8 cellular contexts compared by ENCODE assay signal in the genomic region with DNA sequence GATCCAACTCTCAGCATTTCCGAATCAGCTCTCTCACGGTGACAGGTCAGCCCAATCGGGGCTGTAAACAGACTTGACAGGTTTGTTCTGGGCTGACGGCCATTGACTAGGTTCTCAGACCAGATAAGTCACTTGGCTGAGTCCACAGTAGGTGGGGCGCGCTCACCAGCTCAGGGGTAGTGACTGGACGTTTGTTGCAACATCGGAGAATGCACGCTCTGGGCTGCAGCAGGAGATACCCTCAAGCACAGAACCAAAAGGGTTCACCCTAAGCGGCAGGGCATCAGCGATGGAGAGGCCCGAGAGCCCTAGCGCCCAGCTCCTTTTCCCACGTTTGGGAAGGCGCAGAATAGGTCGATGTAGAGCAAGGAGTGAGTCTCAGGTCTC. TPM values are rescaled to one million over a fixed set of nuclear protein-coding genes. Genes with fewer than 3 reads are reported as not detected.
DNase-seq lines count a peak whose midpoint lies in the region; ATAC-seq and TF ChIP-seq lines count a peak whose summit lies in the region.

No MANE protein-coding gene starts in this region.

- H3K4me1 ChIP-seq in Panc1 (ENCODE audit: control insufficient read depth, insufficient read depth, low read length) (peaks cover 12% of the 10 kb centered on the region), subcutaneous abdominal adipose tissue (ENCODE audit: control insufficient read depth in 5 of 5, insufficient read depth in 5 of 5, low read length in 5 of 5) (peaks cover 0 to 32% (median 28%) of the 10 kb centered on the region in 5 donors)

- no TSS peak for BruUV-seq in Panc1 (replicated peaks; lab: Mats Ljungman, UMichigan)

- H3K9me3 ChIP-seq in Panc1 (ENCODE audit: control insufficient read depth, insufficient read depth, low read depth, low read length) (no peaks in the 10 kb centered on the region), subcutaneous abdominal adipose tissue (ENCODE audit: control insufficient read depth in 5 of 5, low read length in 5 of 5) (no peaks in the 10 kb centered on the region)

- ATAC-seq in HG02970 (IDR thresholded peaks at IDR 0.05; ENCODE audit: low FRiP score, unreplicated experiment): peak; percentile 11
- peak; percentile 2 for ATAC-seq in Panc1
- ATAC-seq in GM19328 (IDR thresholded peaks at IDR 0.05; ENCODE audit: unreplicated experiment): no peak

- peak overlapping the region; percentile 67 to 97 for H3K4me3 ChIP-seq in Panc1 (ENCODE audit: low read depth in 2 of 2, low read length in 2 of 2)
- H3K4me3 ChIP-seq in lower leg skin (ENCODE audit: low read depth, poor library complexity, severe bottlenecking): peak overlapping the region; percentile 97
- peak overlapping the region; percentile 92 to 100 (median 98) for H3K4me3 ChIP-seq in subcutaneous abdominal adipose tissue (ENCODE audit: low read depth in 1 of 5, low read length in 5 of 5)

- intact Hi-C loops in Panc1 (cut with micrococcal nuclease; ENCODE audit: unreplicated experiment): loop anchor here (2.0 kb wide), 1 partner anchor 527 kb away; no protein-coding TSS in a partner anchor
- intact Hi-C loops in lower leg skin (cut with DNase I; ENCODE audit: low total_unique reads): loop anchor here (10.0 kb wide), 1 partner anchor 523 kb away; no protein-coding TSS in a partner anchor

- in situ Hi-C loops in Panc1 (cut with HindIII; ENCODE audit: low pct_unique_long_range_greater_than_20kb, low sequenced_read_pairs): no loop called here

- peak; percentile 2 for DNase-seq in activated effector memory CD4-positive, alpha-beta T cell treated with Interleukin-2 at 50 U/mL for 16 hours
- DNase-seq in activated effector memory CD4-positive, alpha-beta T cell treated with anti-CD3 and anti-CD28 coated beads, Interleukin-2, amount 50 U/mL, for 16 hours: no peak
- DNase-seq in Panc1 (ENCODE audit: low read depth, low spot score) (no peak), dermis blood vessel endothelial cell (peak; percentile 82), lower leg skin (ENCODE audit: low spot score in 2 of 2) (peak; percentile 69 to 95)

- TF ChIP-seq CTCF in Panc1 (IDR thresholded peaks at IDR 0.05) (0 out of 2 replicates have a peak, but pooled peaks have one; percentile 12), lower leg skin (IDR thresholded peaks at IDR 0.05) (no peak)

- H3K36me3 ChIP-seq in Panc1 (ENCODE audit: control insufficient read depth, insufficient read depth, low read length) (no peaks in the 10 kb centered on the region; the same call in 1 of the 2 replicates), subcutaneous abdominal adipose tissue (ENCODE audit: control insufficient read depth in 5 of 5, insufficient read depth in 5 of 5, low read length in 5 of 5) (no peaks in the 10 kb centered on the region)

- H3K27me3 ChIP-seq in Panc1 (ENCODE audit: control insufficient read depth, insufficient read depth, low read length) (no peaks in the 10 kb centered on the region), subcutaneous abdominal adipose tissue (ENCODE audit: control insufficient read depth in 5 of 5, insufficient read depth in 4 of 5, low read length in 5 of 5) (no peaks in the 10 kb centered on the region)

- 7 to 8% methylated on average over 14 to 16 of the region's 16 CpGs for WGBS in lower leg skin, 2 donors

- CTCF ChIA-PET in Panc1 (lab: Charles Lee): interaction anchor here (0.6 to 1.6 kb wide), 2 partner anchors 11 to 528 kb away, joined by 5 to 6 read pairs; no protein-coding TSS in a partner anchor

- POLR2A ChIA-PET in Panc1 (lab: Charles Lee): interaction anchor here (1.0 kb wide), 1 partner anchor 47 kb away, joined by 4 read pairs; no protein-coding TSS in a partner anchor

- no peak for TF ChIP-seq POLR2A in lower leg skin (IDR thresholded peaks at IDR 0.05)

- H3K27ac ChIP-seq in Panc1 (ENCODE audit: low read length) (peak overlapping the region; percentile 93), subcutaneous abdominal adipose tissue (ENCODE audit: low read depth, low read length) (peak overlapping the region; percentile 91)

- peak overlapping the region; percentile 33 to 89 (median 81) for H3K9ac ChIP-seq in subcutaneous abdominal adipose tissue (ENCODE audit: low read length in 5 of 5)

RNA-seq across cellular contexts. Expression of gene KLLN, which starts 1.8 kb away (rescaled TPM):
- 1.3 TPM for total RNA-seq in Panc1 (2021; ENCODE audit: unreplicated experiment)
- 0.67 TPM for polyA plus RNA-seq in Panc1 (2012; ENCODE audit: insufficient read length)
- 0.17 and 0.47 TPM in 2 replicates for total RNA-seq in dermis blood vessel endothelial cell
- total RNA-seq in lower leg skin: under 1 TPM; 0.04 to 0.95 (median 0.40) TPM

RNA-seq across cellular contexts. Expression of gene PTEN, which starts 1.9 kb away (rescaled TPM):
- total RNA-seq in Panc1 (2021; ENCODE audit: unreplicated experiment): 88.9 TPM
- polyA plus RNA-seq in Panc1 (2012; ENCODE audit: insufficient read length): 30.9 TPM
- 121 and 122 TPM in 2 replicates for total RNA-seq in dermis blood vessel endothelial cell
- 10 to 100 TPM; 54.8 to 87.4 (median 68.8) TPM for total RNA-seq in lower leg skin

RNA-seq across cellular contexts. Expression of gene ATAD1, which starts 43.5 kb away (rescaled TPM):
- total RNA-seq in Panc1 (2021; ENCODE audit: unreplicated experiment): 62.0 TPM
- polyA plus RNA-seq in Panc1 (2012; ENCODE audit: insufficient read length): 21.1 TPM
- 34.9 and 38.3 TPM in 2 replicates for total RNA-seq in dermis blood vessel endothelial cell
- total RNA-seq in lower leg skin: 10 to 100 TPM; 34.2 to 43.2 (median 38.5) TPM

Comparison
In these comparisons a context has a peak if more than half of its experiments do, and no peak if none do; other contexts are left out.
1. DNase-seq: peak in activated effector memory CD4-positive, alpha-beta T cell treated with Interleukin-2 at 50 U/mL for 16 hours (single experiment), dermis blood vessel endothelial cell (single experiment) and lower leg skin (2 of 2); none in activated effector memory CD4-positive, alpha-beta T cell treated with anti-CD3 and anti-CD28 coated beads, Interleukin-2, amount 50 U/mL, for 16 hours (single experiment) and Panc1 (single experiment).
2. Peak in every context shown above with its lines, with median percentiles within 50 percentile points of each other: H3K4me3 ChIP-seq.